In the genomic region with DNA sequence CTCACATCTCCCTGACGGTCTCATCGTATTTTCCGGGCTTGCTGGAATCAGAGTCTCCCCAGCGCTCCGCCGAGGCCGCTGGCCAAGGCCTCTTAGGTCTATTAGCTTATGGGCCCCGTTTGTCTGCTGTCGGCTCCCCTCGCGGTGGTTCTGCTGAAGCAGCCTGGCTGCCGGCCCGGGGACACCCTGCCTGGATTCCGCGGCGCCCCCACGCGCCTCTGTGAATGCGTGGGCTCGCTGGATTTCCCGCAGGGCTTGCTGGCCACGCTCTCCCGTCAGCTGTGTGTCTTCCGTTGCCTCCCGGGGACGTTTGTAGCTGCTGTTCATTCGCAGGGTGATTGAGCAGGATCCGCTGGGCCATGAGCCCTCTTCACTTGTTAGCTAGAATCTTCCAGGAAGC, we compare ENCODE assay signal across 2 cellular contexts.
TF ChIP-seq lines count a peak whose summit lies in the region.

No MANE protein-coding gene starts in this region.

TF ChIP-seq in WTC11, 78 proteins besides CTCF, POLR2A, EP300 and RAD21:
- TF ChIP-seq, protein P1, sequence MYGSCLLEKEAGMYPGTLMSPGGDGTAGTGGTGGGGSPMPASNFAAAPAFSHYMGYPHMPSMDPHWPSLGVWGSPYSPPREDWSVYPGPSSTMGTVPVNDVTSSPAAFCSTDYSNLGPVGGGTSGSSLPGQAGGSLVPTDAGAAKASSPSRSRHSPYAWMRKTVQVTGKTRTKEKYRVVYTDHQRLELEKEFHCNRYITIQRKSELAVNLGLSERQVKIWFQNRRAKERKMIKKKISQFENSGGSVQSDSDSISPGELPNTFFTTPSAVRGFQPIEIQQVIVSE (CRISPR knock-in tag; IDR thresholded peaks at IDR 0.05; ENCODE audit: borderline replicate concordance) = no peak
- no peak for TF ChIP-seq FOXP4 (CRISPR knock-in tag; IDR thresholded peaks at IDR 0.05)
- TF ChIP-seq, protein P2, sequence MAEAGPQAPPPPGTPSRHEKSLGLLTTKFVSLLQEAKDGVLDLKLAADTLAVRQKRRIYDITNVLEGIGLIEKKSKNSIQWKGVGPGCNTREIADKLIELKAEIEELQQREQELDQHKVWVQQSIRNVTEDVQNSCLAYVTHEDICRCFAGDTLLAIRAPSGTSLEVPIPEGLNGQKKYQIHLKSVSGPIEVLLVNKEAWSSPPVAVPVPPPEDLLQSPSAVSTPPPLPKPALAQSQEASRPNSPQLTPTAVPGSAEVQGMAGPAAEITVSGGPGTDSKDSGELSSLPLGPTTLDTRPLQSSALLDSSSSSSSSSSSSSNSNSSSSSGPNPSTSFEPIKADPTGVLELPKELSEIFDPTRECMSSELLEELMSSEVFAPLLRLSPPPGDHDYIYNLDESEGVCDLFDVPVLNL (CRISPR knock-in tag; IDR thresholded peaks at IDR 0.05; ENCODE audit: borderline replicate concordance, low read depth) = no peak
- no peak for TF ChIP-seq ZNF232 (CRISPR knock-in tag; IDR thresholded peaks at IDR 0.05)
- TF ChIP-seq, protein P3, sequence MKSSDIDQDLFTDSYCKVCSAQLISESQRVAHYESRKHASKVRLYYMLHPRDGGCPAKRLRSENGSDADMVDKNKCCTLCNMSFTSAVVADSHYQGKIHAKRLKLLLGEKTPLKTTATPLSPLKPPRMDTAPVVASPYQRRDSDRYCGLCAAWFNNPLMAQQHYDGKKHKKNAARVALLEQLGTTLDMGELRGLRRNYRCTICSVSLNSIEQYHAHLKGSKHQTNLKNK (CRISPR knock-in tag; IDR thresholded peaks at IDR 0.05) = no peak
- TF ChIP-seq NFYB (CRISPR knock-in tag; conservative IDR thresholded peaks at IDR 0.05; ENCODE audit: low read depth) = no peak
- no peak for TF ChIP-seq NR3C1 (CRISPR knock-in tag; conservative IDR thresholded peaks at IDR 0.05; ENCODE audit: low read depth)
- no peak for TF ChIP-seq FOXJ3 (CRISPR knock-in tag; IDR thresholded peaks at IDR 0.05; ENCODE audit: borderline replicate concordance)
- TF ChIP-seq ZNF416 (CRISPR knock-in tag; IDR thresholded peaks at IDR 0.05) = no peak
- TF ChIP-seq, protein P4, sequence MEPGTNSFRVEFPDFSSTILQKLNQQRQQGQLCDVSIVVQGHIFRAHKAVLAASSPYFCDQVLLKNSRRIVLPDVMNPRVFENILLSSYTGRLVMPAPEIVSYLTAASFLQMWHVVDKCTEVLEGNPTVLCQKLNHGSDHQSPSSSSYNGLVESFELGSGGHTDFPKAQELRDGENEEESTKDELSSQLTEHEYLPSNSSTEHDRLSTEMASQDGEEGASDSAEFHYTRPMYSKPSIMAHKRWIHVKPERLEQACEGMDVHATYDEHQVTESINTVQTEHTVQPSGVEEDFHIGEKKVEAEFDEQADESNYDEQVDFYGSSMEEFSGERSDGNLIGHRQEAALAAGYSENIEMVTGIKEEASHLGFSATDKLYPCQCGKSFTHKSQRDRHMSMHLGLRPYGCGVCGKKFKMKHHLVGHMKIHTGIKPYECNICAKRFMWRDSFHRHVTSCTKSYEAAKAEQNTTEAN (CRISPR knock-in tag; IDR thresholded peaks at IDR 0.05) = no peak
- no peak for TF ChIP-seq MXD4 (CRISPR knock-in tag; IDR thresholded peaks at IDR 0.05; ENCODE audit: borderline replicate concordance)
- TF ChIP-seq PRRX2 (CRISPR knock-in tag; IDR thresholded peaks at IDR 0.05) = no peak
- no peak for TF ChIP-seq TEAD4 (CRISPR knock-in tag; IDR thresholded peaks at IDR 0.05)
- no peak for TF ChIP-seq JAZF1 (CRISPR knock-in tag; IDR thresholded peaks at IDR 0.05)
- no peak for TF ChIP-seq RELA (CRISPR knock-in tag; IDR thresholded peaks at IDR 0.05; ENCODE audit: borderline replicate concordance)
- TF ChIP-seq FOXP1 (CRISPR knock-in tag; IDR thresholded peaks at IDR 0.05; ENCODE audit: borderline replicate concordance) = no peak
- no peak for TF ChIP-seq CREB1 (CRISPR knock-in tag; IDR thresholded peaks at IDR 0.05)
- no peak for TF ChIP-seq SOX15 (CRISPR knock-in tag; IDR thresholded peaks at IDR 0.05)
- no peak for TF ChIP-seq ZNF281 (CRISPR knock-in tag; IDR thresholded peaks at IDR 0.05)

TF ChIP-seq in H1, 55 proteins besides CTCF, POLR2A, EP300 and RAD21:
- no peak for TF ChIP-seq SP1 (IDR thresholded peaks at IDR 0.05; ENCODE audit: low read depth, low read length)
- no peak for TF ChIP-seq ASH2L (IDR thresholded peaks at IDR 0.05; ENCODE audit: low read length)
- no peak for TF ChIP-seq CHD7 (IDR thresholded peaks at IDR 0.05; ENCODE audit: insufficient replicate concordance, low read length)
- TF ChIP-seq KDM1A (IDR thresholded peaks at IDR 0.05; ENCODE audit: borderline replicate concordance, low read length) = no peak
- TF ChIP-seq CBX5 (IDR thresholded peaks at IDR 0.05; ENCODE audit: low read depth, low read length) = no peak
- TF ChIP-seq MAFK (IDR thresholded peaks at IDR 0.05; ENCODE audit: low read depth, low read length) = no peak
- TF ChIP-seq TCF12 (IDR thresholded peaks at IDR 0.05; ENCODE audit: low read depth, low read length) = no peak
- TF ChIP-seq JUND (IDR thresholded peaks at IDR 0.05; ENCODE audit: low read length) = no peak
- TF ChIP-seq TBP (IDR thresholded peaks at IDR 0.05; ENCODE audit: low read depth, low read length) = no peak
- no peak for TF ChIP-seq GTF2F1 (IDR thresholded peaks at IDR 0.05; ENCODE audit: borderline replicate concordance, low read depth, low read length)
- TF ChIP-seq YY1 (IDR thresholded peaks at IDR 0.05; ENCODE audit: low read depth, low read length) = no peak
- TF ChIP-seq JUN (IDR thresholded peaks at IDR 0.05; ENCODE audit: low read depth, low read length) = no peak
